ENCODE assay signal across 19 cellular contexts in the genomic region with DNA sequence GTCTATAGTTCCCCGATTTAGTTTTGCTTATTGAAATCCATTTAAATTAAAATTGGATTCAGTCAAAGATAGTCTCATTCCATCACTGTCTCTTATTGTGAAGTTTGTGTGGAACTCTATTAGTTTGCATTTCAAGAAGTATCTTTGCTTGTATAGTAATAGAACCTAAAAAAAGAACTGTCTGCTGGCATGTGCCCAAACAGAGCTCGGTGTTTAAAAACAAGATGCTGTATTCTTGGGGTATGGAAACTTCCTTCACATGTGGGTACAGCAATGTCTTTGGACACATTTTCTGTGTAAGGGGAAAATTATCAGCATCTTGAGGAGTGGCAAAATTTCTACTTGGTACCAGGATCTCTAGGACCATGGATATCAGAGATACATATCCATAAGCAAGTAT.
"Had no signal": no experiment of that assay in that cellular context is flagged by ENCODE, and none has a peak within 500 bp of the region (broad histone marks: within the 10 kb centered on the region; RNA-seq: fewer than 3 reads in every experiment).

No MANE protein-coding gene starts in this region.

- H3K27me3 ChIP-seq: ovary, transverse colon, upper lobe of right lung, vagina had no signal

- DNase-seq: dermis blood vessel endothelial cell; immature natural killer cell; natural killer cell; occipital lobe; stimulated activated CD4-positive, alpha-beta T cell treated with anti-CD3 and anti-CD28 coated beads, Interleukin-12 subunit alpha, Interleukin-12 subunit beta, amount 100 ng/mL, for 4 hours; stimulated activated CD4-positive, alpha-beta T cell treated with anti-CD3 and anti-CD28 coated beads, Interleukin-1b, Interleukin-23, amount 100 ng/mL, for 48 hours; stimulated activated CD4-positive, alpha-beta T cell treated with anti-CD3 and anti-CD28 coated beads, Interleukin-4, amount 100 ng/mL, for 1 hour; stimulated activated CD8-positive, alpha-beta memory T cell treated with anti-CD3 and anti-CD28 coated beads, Interleukin-4, amount 100 ng/mL, for 48 hours; stimulated activated naive CD4-positive, alpha-beta T cell; stimulated activated naive CD8-positive, alpha-beta T cell treated with anti-CD3 and anti-CD28 coated beads, Interleukin-15, amount 100 ng/mL, for 72 hours; transverse colon; upper lobe of right lung had no signal

- H3K4me2 ChIP-seq: smooth muscle cell had no signal

- H3K9me3 ChIP-seq: ovary, thoracic aorta, transverse colon, upper lobe of right lung, vagina had no signal

- H3K27ac ChIP-seq: coronary artery, ovary, thoracic aorta, transverse colon, upper lobe of right lung, vagina had no signal

- H3K4me1 ChIP-seq: transverse colon, upper lobe of right lung, vagina had no signal

- H3K4me3 ChIP-seq: coronary artery, ovary, smooth muscle cell, thoracic aorta, transverse colon, upper lobe of right lung, vagina had no signal

- H3K36me3 ChIP-seq: ovary, thoracic aorta, transverse colon, upper lobe of right lung, vagina had no signal

- ATAC-seq: left lobe of liver; natural killer cell; sciatic nerve; stimulated activated naive CD8-positive, alpha-beta T cell treated with anti-CD3 and anti-CD28 coated beads, Interleukin-15, amount 100 ng/mL, for 72 hours; upper lobe of right lung had no signal
